In genomic region chr2:237874585-237875161, GRCh38 we compare ENCODE assay signal across 13 cellular contexts. TPM values are rescaled to one million over a fixed set of nuclear protein-coding genes. Genes with fewer than 3 reads are reported as not detected.
DNase-seq lines count a peak whose midpoint lies in the region; ATAC-seq and TF ChIP-seq lines count a peak whose summit lies in the region.
"Had no signal": no experiment of that assay in that cellular context is flagged by ENCODE, and none has a peak within 500 bp of the region (broad histone marks: within the 10 kb centered on the region; RNA-seq: fewer than 3 reads in every experiment).

No MANE protein-coding gene starts in this region.

- peak overlapping the region; percentile 30 to 54 (median 38) for H3K9ac ChIP-seq in skeletal muscle tissue (ENCODE audit: low read depth in 1 of 3, low read length in 3 of 3)

- no peak overlapping the region for H3K27ac Mint-ChIP-seq in stimulated activated naive CD8-positive, alpha-beta T cell treated with anti-CD3 and anti-CD28 coated beads, Interleukin-15, amount 100 ng/mL, for 72 hours
- no peak overlapping the region for H3K27ac Mint-ChIP-seq in activated CD4-positive, alpha-beta T cell treated with anti-CD3 and anti-CD28 coated beads for 36 hours
- H3K27ac Mint-ChIP-seq: activated naive CD8-positive, alpha-beta T cell treated with anti-CD3 and anti-CD28 coated beads, Interleukin-2, amount 10 ng/mL, durations not matched to agents 7 days and 5 days had no signal

- DNase-seq in GM04503 (ENCODE audit: low read depth), result peak; percentile 57
- DNase-seq in fibroblast of villous mesenchyme (ENCODE audit: low read depth), result peak; percentile 70
- DNase-seq in stimulated activated naive CD8-positive, alpha-beta T cell treated with anti-CD3 and anti-CD28 coated beads, Interleukin-15, amount 100 ng/mL, for 72 hours, result no peak
- DNase-seq in activated CD4-positive, alpha-beta T cell treated with anti-CD3 and anti-CD28 coated beads for 36 hours, result no peak
- DNase-seq in NCI-H510A (lab: John Stamatoyannopoulos, UW), result no peak
- DNase-seq: activated naive CD8-positive, alpha-beta T cell treated with anti-CD3 and anti-CD28 coated beads, Interleukin-2, amount 10 ng/mL, durations not matched to agents 7 days and 5 days; GOT3; NCI-H1417 treated with DMSO at 0.1 percent for 48 hours; stimulated activated CD4-positive, alpha-beta T cell treated with anti-CD3 and anti-CD28 coated beads, Interleukin-2, amount 100 ng/mL, for 48 hours had no signal

- no peaks in the 10 kb centered on the region for H3K36me3 Mint-ChIP-seq in activated CD4-positive, alpha-beta T cell treated with anti-CD3 and anti-CD28 coated beads for 36 hours (ENCODE audit: low read depth)
- H3K36me3 Mint-ChIP-seq: activated naive CD8-positive, alpha-beta T cell treated with anti-CD3 and anti-CD28 coated beads, Interleukin-2, amount 10 ng/mL, durations not matched to agents 7 days and 5 days had no signal

- H3K4me1 Mint-ChIP-seq in stimulated activated naive CD8-positive, alpha-beta T cell treated with anti-CD3 and anti-CD28 coated beads, Interleukin-15, amount 100 ng/mL, for 72 hours, result peaks cover 15% of the 10 kb centered on the region
- H3K4me1 Mint-ChIP-seq in activated CD4-positive, alpha-beta T cell treated with anti-CD3 and anti-CD28 coated beads for 36 hours, result peaks cover 3% of the 10 kb centered on the region

- TF ChIP-seq CTCF in fibroblast of villous mesenchyme (IDR thresholded peaks at IDR 0.05; ENCODE audit: insufficient read depth, low read depth, low read length), result no peak

- no peak overlapping the region for H3K4me3 Mint-ChIP-seq in stimulated activated naive CD8-positive, alpha-beta T cell treated with anti-CD3 and anti-CD28 coated beads, Interleukin-15, amount 100 ng/mL, for 72 hours
- H3K4me3 Mint-ChIP-seq in activated CD4-positive, alpha-beta T cell treated with anti-CD3 and anti-CD28 coated beads for 36 hours, result no peak overlapping the region
- H3K4me3 Mint-ChIP-seq: activated naive CD8-positive, alpha-beta T cell treated with anti-CD3 and anti-CD28 coated beads, Interleukin-2, amount 10 ng/mL, durations not matched to agents 7 days and 5 days had no signal

- H3K9me3 ChIP-seq in skeletal muscle tissue (ENCODE audit: control insufficient read depth in 3 of 3, low read length in 3 of 3), result no peaks in the 10 kb centered on the region
- H3K9me3 ChIP-seq: tibial nerve had no signal

- H3K27ac ChIP-seq in skeletal muscle tissue (ENCODE audit: low read depth, low read length), result peak overlapping the region; percentile 30

- H3K4me1 ChIP-seq in skeletal muscle tissue (ENCODE audit: control insufficient read depth in 3 of 3, insufficient read depth in 3 of 3, low read length in 3 of 3), result peaks cover 21 to 63% (median 47%) of the 10 kb centered on the region in 3 donors

- H3K4me3 ChIP-seq in fibroblast of villous mesenchyme (ENCODE audit: low read depth, low read length) (no peak overlapping the region), skeletal muscle tissue (ENCODE audit: low read length in 3 of 3) (peak overlapping the region in 1 of 3 donors; percentile 29)
- H3K4me3 ChIP-seq: tibial nerve had no signal

- intact Hi-C loops in activated CD4-positive, alpha-beta T cell treated with anti-CD3 and anti-CD28 coated beads for 36 hours (cut with DNase I, micrococcal nuclease), result loop anchor here in 1 of 2 experiments (5.0 kb wide), 1 partner anchor 1267 kb away; no protein-coding TSS in a partner anchor

- H3K36me3 ChIP-seq in skeletal muscle tissue (ENCODE audit: control insufficient read depth in 3 of 3, insufficient read depth in 3 of 3, low read length in 3 of 3), result peaks cover 0 to 2% (median 0%) of the 10 kb centered on the region in 3 donors
- H3K36me3 ChIP-seq: tibial nerve had no signal

- peaks cover 50% of the 10 kb centered on the region for H3K27me3 Mint-ChIP-seq in stimulated activated naive CD8-positive, alpha-beta T cell treated with anti-CD3 and anti-CD28 coated beads, Interleukin-15, amount 100 ng/mL, for 72 hours
- H3K27me3 Mint-ChIP-seq in activated CD4-positive, alpha-beta T cell treated with anti-CD3 and anti-CD28 coated beads for 36 hours, result peaks cover 8% of the 10 kb centered on the region

- ATAC-seq in SK-N-SH treated with all-trans-retinoic acid at 6 μM for 48 hours (peak; percentile 82), GM21723 (IDR thresholded peaks at IDR 0.05; ENCODE audit: unreplicated experiment) (no peak)
- ATAC-seq in stimulated activated naive CD8-positive, alpha-beta T cell treated with anti-CD3 and anti-CD28 coated beads, Interleukin-15, amount 100 ng/mL, for 72 hours, result no peak
- ATAC-seq in activated CD4-positive, alpha-beta T cell treated with anti-CD3 and anti-CD28 coated beads for 36 hours, result no peak

- no peaks in the 10 kb centered on the region for H3K9me3 Mint-ChIP-seq in stimulated activated naive CD8-positive, alpha-beta T cell treated with anti-CD3 and anti-CD28 coated beads, Interleukin-15, amount 100 ng/mL, for 72 hours
- no peaks in the 10 kb centered on the region for H3K9me3 Mint-ChIP-seq in activated CD4-positive, alpha-beta T cell treated with anti-CD3 and anti-CD28 coated beads for 36 hours (ENCODE audit: low read depth)
- H3K9me3 Mint-ChIP-seq: activated naive CD8-positive, alpha-beta T cell treated with anti-CD3 and anti-CD28 coated beads, Interleukin-2, amount 10 ng/mL, durations not matched to agents 7 days and 5 days had no signal

- CTCF ChIA-PET in activated CD4-positive, alpha-beta T cell treated with anti-CD3 and anti-CD28 coated beads for 36 hours (lab: Charles Lee), result interaction anchor here (0.6 kb wide), 1 partner anchor 105 kb away, joined by 4 read pairs; no protein-coding TSS in a partner anchor

- POLR2A ChIA-PET in activated CD4-positive, alpha-beta T cell treated with anti-CD3 and anti-CD28 coated beads for 36 hours (lab: Charles Lee), result no interaction called here

- H3K27me3 ChIP-seq in skeletal muscle tissue (ENCODE audit: control insufficient read depth in 3 of 3, insufficient read depth in 3 of 3, low read length in 3 of 3), result no peaks in the 10 kb centered on the region
- H3K27me3 ChIP-seq: tibial nerve had no signal

TF ChIP-seq in SK-N-SH treated with all-trans-retinoic acid at 6 μM for 48 hours, 23 proteins besides CTCF, POLR2A, EP300 and RAD21 (continues in another document):
- TF ChIP-seq POU6F1 (CRISPR knock-in tag; IDR thresholded peaks at IDR 0.05; ENCODE audit: borderline replicate concordance, low read depth), result no peak
- TF ChIP-seq BACH2 (CRISPR knock-in tag; IDR thresholded peaks at IDR 0.05; ENCODE audit: borderline replicate concordance), result no peak
- TF ChIP-seq, protein P1, sequence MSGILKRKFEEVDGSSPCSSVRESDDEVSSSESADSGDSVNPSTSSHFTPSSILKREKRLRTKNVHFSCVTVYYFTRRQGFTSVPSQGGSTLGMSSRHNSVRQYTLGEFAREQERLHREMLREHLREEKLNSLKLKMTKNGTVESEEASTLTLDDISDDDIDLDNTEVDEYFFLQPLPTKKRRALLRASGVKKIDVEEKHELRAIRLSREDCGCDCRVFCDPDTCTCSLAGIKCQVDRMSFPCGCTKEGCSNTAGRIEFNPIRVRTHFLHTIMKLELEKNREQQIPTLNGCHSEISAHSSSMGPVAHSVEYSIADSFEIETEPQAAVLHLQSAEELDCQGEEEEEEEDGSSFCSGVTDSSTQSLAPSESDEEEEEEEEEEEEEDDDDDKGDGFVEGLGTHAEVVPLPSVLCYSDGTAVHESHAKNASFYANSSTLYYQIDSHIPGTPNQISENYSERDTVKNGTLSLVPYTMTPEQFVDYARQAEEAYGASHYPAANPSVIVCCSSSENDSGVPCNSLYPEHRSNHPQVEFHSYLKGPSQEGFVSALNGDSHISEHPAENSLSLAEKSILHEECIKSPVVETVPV (CRISPR knock-in tag; IDR thresholded peaks at IDR 0.05), result no peak
- TF ChIP-seq ISL1 (CRISPR knock-in tag; IDR thresholded peaks at IDR 0.05), result no peak
- no peak for TF ChIP-seq ARNTL (CRISPR knock-in tag; IDR thresholded peaks at IDR 0.05; ENCODE audit: borderline replicate concordance, low read depth)
- no peak for TF ChIP-seq TOX (CRISPR knock-in tag; IDR thresholded peaks at IDR 0.05; ENCODE audit: borderline replicate concordance)
- no peak for TF ChIP-seq CSDC2 (CRISPR knock-in tag; IDR thresholded peaks at IDR 0.05)
- TF ChIP-seq OSR1 (CRISPR knock-in tag; IDR thresholded peaks at IDR 0.05), result no peak
- no peak for TF ChIP-seq ZNF70 (CRISPR knock-in tag; IDR thresholded peaks at IDR 0.05)
- TF ChIP-seq ESRRG (CRISPR knock-in tag; IDR thresholded peaks at IDR 0.05), result no peak
- no peak for TF ChIP-seq SNAI2 (CRISPR knock-in tag; IDR thresholded peaks at IDR 0.05)
- no peak for TF ChIP-seq ZFP30 (CRISPR knock-in tag; IDR thresholded peaks at IDR 0.05)
- TF ChIP-seq ZFP3 (CRISPR knock-in tag; IDR thresholded peaks at IDR 0.05), result no peak
- TF ChIP-seq ZNF8 (CRISPR knock-in tag; IDR thresholded peaks at IDR 0.05), result no peak

RNA-seq across cellular contexts. Expression of gene RAMP1, which starts 15.2 kb away (rescaled TPM):
- 28.0 and 35.0 TPM in 2 replicates for total RNA-seq in fibroblast of villous mesenchyme
- 31.8 TPM for total RNA-seq in skeletal muscle tissue
- total RNA-seq in activated CD4-positive, alpha-beta T cell treated with anti-CD3 and anti-CD28 coated beads for 36 hours, result under 1 TPM; 0.30 to 0.32 TPM

Comparison
In these comparisons a context has a peak if more than half of its experiments do, and no peak if none do; other contexts are left out.
1. DNase-seq: peak in GM04503 (single experiment) and fibroblast of villous mesenchyme (single experiment); none in stimulated activated naive CD8-positive, alpha-beta T cell treated with anti-CD3 and anti-CD28 coated beads, Interleukin-15, amount 100 ng/mL, for 72 hours (0 of 2), activated CD4-positive, alpha-beta T cell treated with anti-CD3 and anti-CD28 coated beads for 36 hours (single experiment) and NCI-H510A (single experiment).
2. RNA of gene RAMP1, which starts 15.2 kb away (total RNA-seq): 28.0 to 35.0 TPM in fibroblast of villous mesenchyme and 31.8 TPM in skeletal muscle tissue (single experiment); 0.30 to 0.32 TPM in activated CD4-positive, alpha-beta T cell treated with anti-CD3 and anti-CD28 coated beads for 36 hours; every median in the first group is over 10 times any median in the second.